In the genomic region with DNA sequence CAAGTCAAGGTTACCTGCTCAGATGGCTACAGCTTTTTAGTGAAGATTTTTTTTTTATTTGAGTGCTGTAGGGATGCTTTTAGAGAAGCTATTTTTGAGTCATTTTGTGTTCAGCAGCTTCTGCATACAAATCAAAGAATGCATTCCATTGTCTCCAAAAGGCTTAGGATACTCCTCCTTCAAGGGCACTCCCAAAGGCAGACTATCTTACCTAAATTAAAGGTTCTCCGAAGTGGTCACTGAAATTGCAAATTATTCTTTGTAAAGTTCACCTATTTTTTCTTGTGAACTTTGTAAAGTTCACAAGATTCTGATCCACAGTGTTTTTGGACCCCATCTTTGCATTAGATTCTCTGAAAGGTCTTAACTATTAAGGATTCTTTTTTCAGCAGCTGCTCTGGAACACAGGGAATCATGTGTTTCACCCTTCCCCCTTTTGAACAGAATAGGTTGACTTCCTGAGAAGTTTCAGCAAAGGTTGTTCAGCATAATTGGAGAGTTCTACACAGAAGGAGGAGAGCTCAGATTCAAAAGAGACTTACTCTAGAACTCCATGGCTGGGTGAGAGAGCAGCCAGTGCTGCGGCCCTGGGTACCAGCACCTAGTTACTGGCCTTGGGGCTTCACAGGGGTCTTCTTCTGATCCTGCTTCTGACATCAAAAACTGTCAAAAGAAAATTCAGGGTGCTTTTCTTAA, we compare ENCODE assay signal across 8 cellular contexts. TPM values are rescaled to one million over a fixed set of nuclear protein-coding genes. Genes with fewer than 3 reads are reported as not detected.
DNase-seq lines count a peak whose midpoint lies in the region; ATAC-seq, FAIRE-seq and TF ChIP-seq lines count a peak whose summit lies in the region.

No MANE protein-coding gene starts in this region.

- WGBS in HUES64 = 86% methylated on average over 2 of the region's 2 CpGs

- H3K4me3 ChIP-seq in HUES64 (ENCODE audit: low read length) (no peak overlapping the region), cardiac fibroblast (replicated peaks in 1 of 2; ENCODE audit: low read depth in 2 of 2, low read length in 2 of 2) (peak overlapping the region in 1 of 2 donors; percentile 8)

- no peaks in the 10 kb centered on the region for H3K27me3 ChIP-seq in HUES64 (ENCODE audit: insufficient read depth, low read length)

- TF ChIP-seq CTCF in cardiac fibroblast (IDR thresholded peaks at IDR 0.05; ENCODE audit: low read depth, low read length) = no peak

- H3K9ac ChIP-seq in HUES64 (ENCODE audit: low read depth, low read length) = 0 out of 2 replicates have a peak overlapping the region, but pooled peaks have one; percentile 17

- no peak for TF ChIP-seq POLR2A in GM12891 (IDR thresholded peaks at IDR 0.05; ENCODE audit: low read depth, low read length)

- H3K36me3 ChIP-seq in HUES64 (ENCODE audit: insufficient read depth, low read length) = no peaks in the 10 kb centered on the region

- peaks cover 18% of the 10 kb centered on the region for H3K4me1 ChIP-seq in HUES64 (ENCODE audit: insufficient read depth, low read length)

- DNase-seq in GM12891 (ENCODE audit: insufficient read length, low spot score) = no peak
- DNase-seq in cardiac fibroblast (ENCODE audit: low read depth in 2 of 2) = peak; percentile 26 to 57
- peak; percentile 75 for DNase-seq in pons (ENCODE audit: low spot score)
- DNase-seq in NCI-H446 (lab: John Stamatoyannopoulos, UW) = no peak
- no peak for DNase-seq in DMS153 (lab: John Stamatoyannopoulos, UW)
- DNase-seq in SK-N-DZ (ENCODE audit: low spot score) = no peak

- H3K9me3 ChIP-seq in HUES64 (ENCODE audit: insufficient read depth, low read depth, low read length) = no peaks in the 10 kb centered on the region

- FAIRE-seq in GM12891 (lab: Jason Lieb, UNC) = peak; percentile 9

- 0 out of 2 replicates have a peak overlapping the region, but pooled peaks have one; percentile 26 for H3K27ac ChIP-seq in HUES64 (ENCODE audit: low read depth, low read length)

- no peak for ATAC-seq in GM21390 (IDR thresholded peaks at IDR 0.05; ENCODE audit: unreplicated experiment)

TF ChIP-seq in GM12891, 5 proteins besides CTCF, POLR2A, EP300 and RAD21:
- TF ChIP-seq TAF1 (IDR thresholded peaks at IDR 0.05; ENCODE audit: low read depth, low read length) = no peak
- TF ChIP-seq PAX5 (IDR thresholded peaks at IDR 0.05; ENCODE audit: insufficient read depth, low read length, severe bottlenecking) = no peak
- TF ChIP-seq SPI1 (IDR thresholded peaks at IDR 0.05; ENCODE audit: low read depth, low read length) = no peak
- TF ChIP-seq POU2F2 (IDR thresholded peaks at IDR 0.05; ENCODE audit: low read depth, low read length) = no peak
- TF ChIP-seq POLR2AphosphoS5 (IDR thresholded peaks at IDR 0.05; ENCODE audit: low read depth, low read length) = no peak

RNA-seq across cellular contexts. Expression of gene CLIP4, which starts 14.5 kb away (rescaled TPM):
- polyA plus RNA-seq in GM12891 (2012; ENCODE audit: low read depth, missing spikeins) = 11.3 TPM
- 0.50 TPM for polyA plus RNA-seq in HUES64 (2013, experiment 1 of 2)
- polyA plus RNA-seq in HUES64 (2013, experiment 2 of 2) = 1.6 TPM
- 5.6 and 6.4 TPM in 2 replicates for polyA plus RNA-seq in SK-N-DZ (2014; cell fraction: cytosol; rRNA removed)
- polyA plus RNA-seq in SK-N-DZ (2014; cell fraction: nucleus; rRNA removed) = 14.9 and 24.1 TPM in 2 replicates

RNA-seq across cellular contexts. Expression of gene PCARE, which starts 55.4 kb away (rescaled TPM):
- 0.01 TPM for polyA plus RNA-seq in GM12891 (2012; ENCODE audit: low read depth, missing spikeins)
- polyA plus RNA-seq in HUES64 (2013, experiment 1 of 2) = not detected
- polyA plus RNA-seq in HUES64 (2013, experiment 2 of 2) = not detected
- polyA plus RNA-seq in SK-N-DZ (2014; cell fraction: cytosol; rRNA removed) = not detected in 2 replicates
- polyA plus RNA-seq in SK-N-DZ (2014; cell fraction: nucleus; rRNA removed) = not detected in 2 replicates

Comparison
In these comparisons a context has a peak if more than half of its experiments do, and no peak if none do; other contexts are left out.
1. DNase-seq: peak in cardiac fibroblast (2 of 2) and pons (single experiment); none in GM12891 (single experiment), NCI-H446 (0 of 2), DMS153 (single experiment) and SK-N-DZ (single experiment).